Comparison of ENCODE assay signal across 8 cellular contexts in the genomic region with DNA sequence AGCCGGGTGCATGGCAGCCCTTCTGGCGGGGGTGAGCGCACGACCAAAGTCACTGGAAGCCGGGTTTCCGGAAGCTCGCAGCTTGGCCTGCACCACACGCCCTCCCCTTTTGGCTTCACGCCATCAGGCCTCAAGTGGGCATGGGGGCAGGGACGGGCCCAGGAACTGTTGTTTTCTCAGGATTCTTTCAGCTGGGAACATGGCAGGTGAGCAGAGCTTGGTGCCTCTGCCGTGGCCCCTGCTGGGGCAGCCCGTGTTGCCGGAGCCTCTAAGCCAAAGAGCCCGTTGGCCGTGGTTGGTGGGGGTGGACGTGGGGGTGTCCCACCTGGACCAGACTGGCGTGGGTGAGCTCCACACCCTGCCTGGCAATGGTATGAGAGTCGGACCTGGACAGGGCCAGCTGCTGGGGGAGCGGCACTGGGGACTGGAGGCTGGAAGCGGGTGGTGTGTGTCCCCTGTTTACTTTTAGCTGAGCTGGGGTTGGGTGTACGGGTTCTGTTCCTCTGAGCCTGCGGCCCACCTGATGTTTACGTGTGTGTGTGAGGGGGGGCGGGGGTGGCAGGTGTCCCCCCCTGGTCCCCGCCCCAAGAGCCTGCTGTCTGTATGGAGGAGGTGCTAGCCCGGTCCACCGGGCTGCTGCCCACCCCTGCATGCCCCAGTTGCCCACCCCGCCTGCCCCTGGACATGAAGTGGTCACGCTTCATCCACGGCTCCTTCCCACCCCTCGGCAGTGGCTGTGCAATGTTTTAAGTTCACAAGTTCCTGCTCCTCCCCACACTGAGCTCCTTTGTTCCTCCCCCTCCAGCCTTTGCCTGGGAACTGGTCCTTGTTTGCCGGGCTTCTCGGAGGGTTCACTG. TPM values are rescaled to one million over a fixed set of nuclear protein-coding genes. Genes with fewer than 3 reads are reported as not detected.
DNase-seq lines count a peak whose midpoint lies in the region; ATAC-seq lines count a peak whose summit lies in the region.

No MANE protein-coding gene starts in this region.

- intact Hi-C loops in Right ventricle myocardium inferior (cut with DNase I): loop anchor here (5.0 kb wide), 1 partner anchor 151 kb away; no protein-coding TSS in a partner anchor
- intact Hi-C loops in cardiac septum (cut with DNase I): loop anchor here (2.0 kb wide), 1 partner anchor 151 kb away; no protein-coding TSS in a partner anchor

- DNase-seq in Right ventricle myocardium inferior (ENCODE audit: missing footprints) (peak; percentile 62), cardiac septum (ENCODE audit: low spot score) (no peak), NCI-H748 treated with DMSO at 0.1 percent for 48 hours (lab: John Stamatoyannopoulos, UW) (peak; percentile 10), iPS-NIHi11 (ENCODE audit: low spot score) (peak; percentile 15), ureter (ENCODE audit: low spot score) (peak; percentile 67)

- no peak for ATAC-seq in Right ventricle myocardium inferior
- ATAC-seq in HG03460 (IDR thresholded peaks at IDR 0.05; ENCODE audit: unreplicated experiment): no peak
- ATAC-seq in HG03520 (IDR thresholded peaks at IDR 0.05; ENCODE audit: unreplicated experiment): no peak
- ATAC-seq in GM21576 (IDR thresholded peaks at IDR 0.05; ENCODE audit: unreplicated experiment): no peak

RNA-seq across cellular contexts. Expression of a gene that starts 28.7 kb away (rescaled TPM):
- not detected for total RNA-seq in Right ventricle myocardium inferior
- total RNA-seq in cardiac septum: 0.51 TPM
- total RNA-seq in ureter: 2.6 TPM

RNA-seq across cellular contexts. Expression of a gene that starts 30.9 kb away (rescaled TPM):
- total RNA-seq in Right ventricle myocardium inferior (10.5 TPM), cardiac septum (19.2 TPM), ureter (42.2 TPM)
